ENCODE assay signal across 1 cellular context in the genomic region with DNA sequence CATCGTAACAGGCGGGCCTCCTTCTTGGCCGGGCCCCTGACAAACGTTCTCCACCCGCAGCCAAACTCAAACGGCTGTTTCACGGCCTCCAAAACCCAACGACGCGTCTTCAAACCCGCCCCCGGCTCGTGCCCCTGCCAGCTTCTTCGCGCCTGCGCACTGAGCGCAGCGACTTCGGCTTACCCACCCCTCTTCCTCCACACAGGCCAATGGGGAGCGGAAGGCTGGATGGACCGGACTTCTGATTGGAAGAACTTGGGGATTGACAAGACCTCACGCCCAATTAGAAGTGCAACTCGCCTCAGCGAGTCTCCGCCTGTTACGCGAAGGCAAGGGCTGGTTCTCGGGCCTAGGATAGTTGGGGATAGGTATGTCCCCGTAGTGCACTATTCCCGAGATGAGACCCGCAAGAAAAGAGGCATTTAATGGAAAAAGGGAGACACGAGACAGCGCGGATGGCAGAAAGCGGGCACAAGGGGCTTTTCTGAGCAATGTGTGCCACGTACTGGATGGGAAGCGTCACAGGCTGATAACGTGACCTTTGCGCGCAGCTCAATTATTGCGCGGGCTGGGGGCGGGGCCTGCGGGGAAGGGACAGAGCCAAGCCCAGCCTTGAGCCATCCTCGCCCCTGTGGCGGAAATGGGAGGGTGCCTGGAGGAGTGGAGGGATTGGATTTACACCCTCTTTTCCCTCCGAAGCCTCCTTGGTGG.
A peak's percentile ranks its signal among the peaks of the same experiment; 100 is the strongest.
TF ChIP-seq lines count a peak whose summit lies in the region.

A gene (minus strand): TSS at position 111 of the 711 bp plus-strand sequence. CDS start 108 bp downstream, at position 3.

TF ChIP-seq in WTC11, 78 proteins besides CTCF, POLR2A, EP300 and RAD21 (continued from another document and continues in another):
- TF ChIP-seq, protein P1, sequence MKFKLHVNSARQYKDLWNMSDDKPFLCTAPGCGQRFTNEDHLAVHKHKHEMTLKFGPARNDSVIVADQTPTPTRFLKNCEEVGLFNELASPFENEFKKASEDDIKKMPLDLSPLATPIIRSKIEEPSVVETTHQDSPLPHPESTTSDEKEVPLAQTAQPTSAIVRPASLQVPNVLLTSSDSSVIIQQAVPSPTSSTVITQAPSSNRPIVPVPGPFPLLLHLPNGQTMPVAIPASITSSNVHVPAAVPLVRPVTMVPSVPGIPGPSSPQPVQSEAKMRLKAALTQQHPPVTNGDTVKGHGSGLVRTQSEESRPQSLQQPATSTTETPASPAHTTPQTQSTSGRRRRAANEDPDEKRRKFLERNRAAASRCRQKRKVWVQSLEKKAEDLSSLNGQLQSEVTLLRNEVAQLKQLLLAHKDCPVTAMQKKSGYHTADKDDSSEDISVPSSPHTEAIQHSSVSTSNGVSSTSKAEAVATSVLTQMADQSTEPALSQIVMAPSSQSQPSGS (CRISPR knock-in tag; IDR thresholded peaks at IDR 0.05; ENCODE audit: borderline replicate concordance, low read depth) = no peak
- no peak for TF ChIP-seq CBFB (CRISPR knock-in tag; IDR thresholded peaks at IDR 0.05; ENCODE audit: low read depth)
- no peak for TF ChIP-seq NR1H2 (CRISPR knock-in tag; IDR thresholded peaks at IDR 0.05)
- TF ChIP-seq TEAD1 (CRISPR knock-in tag; IDR thresholded peaks at IDR 0.05) = peak; percentile 34; the same call in 1 of the 2 replicates
- no peak for TF ChIP-seq MYBL2 (CRISPR knock-in tag; IDR thresholded peaks at IDR 0.05)
- peak; percentile 87 for TF ChIP-seq SP1 (CRISPR knock-in tag; conservative IDR thresholded peaks at IDR 0.05)
- peak; percentile 76; the same call in 1 of the 2 replicates for TF ChIP-seq FOXK1 (CRISPR knock-in tag; IDR thresholded peaks at IDR 0.05)
- TF ChIP-seq SMAD4 (CRISPR knock-in tag; IDR thresholded peaks at IDR 0.05) = no peak
- TF ChIP-seq, protein P2, sequence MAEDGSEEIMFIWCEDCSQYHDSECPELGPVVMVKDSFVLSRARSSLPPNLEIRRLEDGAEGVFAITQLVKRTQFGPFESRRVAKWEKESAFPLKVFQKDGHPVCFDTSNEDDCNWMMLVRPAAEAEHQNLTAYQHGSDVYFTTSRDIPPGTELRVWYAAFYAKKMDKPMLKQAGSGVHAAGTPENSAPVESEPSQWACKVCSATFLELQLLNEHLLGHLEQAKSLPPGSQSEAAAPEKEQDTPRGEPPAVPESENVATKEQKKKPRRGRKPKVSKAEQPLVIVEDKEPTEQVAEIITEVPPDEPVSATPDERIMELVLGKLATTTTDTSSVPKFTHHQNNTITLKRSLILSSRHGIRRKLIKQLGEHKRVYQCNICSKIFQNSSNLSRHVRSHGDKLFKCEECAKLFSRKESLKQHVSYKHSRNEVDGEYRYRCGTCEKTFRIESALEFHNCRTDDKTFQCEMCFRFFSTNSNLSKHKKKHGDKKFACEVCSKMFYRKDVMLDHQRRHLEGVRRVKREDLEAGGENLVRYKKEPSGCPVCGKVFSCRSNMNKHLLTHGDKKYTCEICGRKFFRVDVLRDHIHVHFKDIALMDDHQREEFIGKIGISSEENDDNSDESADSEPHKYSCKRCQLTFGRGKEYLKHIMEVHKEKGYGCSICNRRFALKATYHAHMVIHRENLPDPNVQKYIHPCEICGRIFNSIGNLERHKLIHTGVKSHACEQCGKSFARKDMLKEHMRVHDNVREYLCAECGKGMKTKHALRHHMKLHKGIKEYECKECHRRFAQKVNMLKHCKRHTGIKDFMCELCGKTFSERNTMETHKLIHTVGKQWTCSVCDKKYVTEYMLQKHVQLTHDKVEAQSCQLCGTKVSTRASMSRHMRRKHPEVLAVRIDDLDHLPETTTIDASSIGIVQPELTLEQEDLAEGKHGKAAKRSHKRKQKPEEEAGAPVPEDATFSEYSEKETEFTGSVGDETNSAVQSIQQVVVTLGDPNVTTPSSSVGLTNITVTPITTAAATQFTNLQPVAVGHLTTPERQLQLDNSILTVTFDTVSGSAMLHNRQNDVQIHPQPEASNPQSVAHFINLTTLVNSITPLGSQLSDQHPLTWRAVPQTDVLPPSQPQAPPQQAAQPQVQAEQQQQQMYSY (CRISPR knock-in tag; IDR thresholded peaks at IDR 0.05) = no peak
- TF ChIP-seq OVOL2 (CRISPR knock-in tag; IDR thresholded peaks at IDR 0.05; ENCODE audit: borderline replicate concordance) = no peak
- peak; percentile 55; the same call in 1 of the 2 replicates for TF ChIP-seq ETV6 (CRISPR knock-in tag; IDR thresholded peaks at IDR 0.05)
- TF ChIP-seq SMAD3 (CRISPR knock-in tag; IDR thresholded peaks at IDR 0.05; ENCODE audit: borderline replicate concordance) = peak; percentile 77; the same call in 1 of the 2 replicates
- TF ChIP-seq EMX1 (CRISPR knock-in tag; IDR thresholded peaks at IDR 0.05) = no peak
- TF ChIP-seq, protein P3, sequence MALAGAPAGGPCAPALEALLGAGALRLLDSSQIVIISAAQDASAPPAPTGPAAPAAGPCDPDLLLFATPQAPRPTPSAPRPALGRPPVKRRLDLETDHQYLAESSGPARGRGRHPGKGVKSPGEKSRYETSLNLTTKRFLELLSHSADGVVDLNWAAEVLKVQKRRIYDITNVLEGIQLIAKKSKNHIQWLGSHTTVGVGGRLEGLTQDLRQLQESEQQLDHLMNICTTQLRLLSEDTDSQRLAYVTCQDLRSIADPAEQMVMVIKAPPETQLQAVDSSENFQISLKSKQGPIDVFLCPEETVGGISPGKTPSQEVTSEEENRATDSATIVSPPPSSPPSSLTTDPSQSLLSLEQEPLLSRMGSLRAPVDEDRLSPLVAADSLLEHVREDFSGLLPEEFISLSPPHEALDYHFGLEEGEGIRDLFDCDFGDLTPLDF (CRISPR knock-in tag; IDR thresholded peaks at IDR 0.05) = no peak
- no peak for TF ChIP-seq IRF2 (CRISPR knock-in tag; IDR thresholded peaks at IDR 0.05; ENCODE audit: borderline replicate concordance, low read depth)
- TF ChIP-seq, protein P4, sequence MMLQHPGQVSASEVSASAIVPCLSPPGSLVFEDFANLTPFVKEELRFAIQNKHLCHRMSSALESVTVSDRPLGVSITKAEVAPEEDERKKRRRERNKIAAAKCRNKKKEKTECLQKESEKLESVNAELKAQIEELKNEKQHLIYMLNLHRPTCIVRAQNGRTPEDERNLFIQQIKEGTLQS (CRISPR knock-in tag; conservative IDR thresholded peaks at IDR 0.05) = no peak
- TF ChIP-seq ZNF232 (CRISPR knock-in tag; IDR thresholded peaks at IDR 0.05) = no peak
- TF ChIP-seq JAZF1 (CRISPR knock-in tag; IDR thresholded peaks at IDR 0.05) = no peak
- TF ChIP-seq RORB (CRISPR knock-in tag; IDR thresholded peaks at IDR 0.05) = no peak
- TF ChIP-seq, protein P5, sequence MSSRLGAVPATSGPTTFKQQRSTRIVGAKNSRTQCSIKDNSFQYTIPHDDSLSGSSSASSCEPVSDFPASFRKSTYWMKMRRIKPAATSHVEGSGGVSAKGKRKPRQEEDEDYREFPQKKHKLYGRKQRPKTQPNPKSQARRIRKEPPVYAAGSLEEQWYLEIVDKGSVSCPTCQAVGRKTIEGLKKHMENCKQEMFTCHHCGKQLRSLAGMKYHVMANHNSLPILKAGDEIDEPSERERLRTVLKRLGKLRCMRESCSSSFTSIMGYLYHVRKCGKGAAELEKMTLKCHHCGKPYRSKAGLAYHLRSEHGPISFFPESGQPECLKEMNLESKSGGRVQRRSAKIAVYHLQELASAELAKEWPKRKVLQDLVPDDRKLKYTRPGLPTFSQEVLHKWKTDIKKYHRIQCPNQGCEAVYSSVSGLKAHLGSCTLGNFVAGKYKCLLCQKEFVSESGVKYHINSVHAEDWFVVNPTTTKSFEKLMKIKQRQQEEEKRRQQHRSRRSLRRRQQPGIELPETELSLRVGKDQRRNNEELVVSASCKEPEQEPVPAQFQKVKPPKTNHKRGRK (CRISPR knock-in tag; IDR thresholded peaks at IDR 0.05; ENCODE audit: borderline replicate concordance) = no peak
- TF ChIP-seq, protein P6, sequence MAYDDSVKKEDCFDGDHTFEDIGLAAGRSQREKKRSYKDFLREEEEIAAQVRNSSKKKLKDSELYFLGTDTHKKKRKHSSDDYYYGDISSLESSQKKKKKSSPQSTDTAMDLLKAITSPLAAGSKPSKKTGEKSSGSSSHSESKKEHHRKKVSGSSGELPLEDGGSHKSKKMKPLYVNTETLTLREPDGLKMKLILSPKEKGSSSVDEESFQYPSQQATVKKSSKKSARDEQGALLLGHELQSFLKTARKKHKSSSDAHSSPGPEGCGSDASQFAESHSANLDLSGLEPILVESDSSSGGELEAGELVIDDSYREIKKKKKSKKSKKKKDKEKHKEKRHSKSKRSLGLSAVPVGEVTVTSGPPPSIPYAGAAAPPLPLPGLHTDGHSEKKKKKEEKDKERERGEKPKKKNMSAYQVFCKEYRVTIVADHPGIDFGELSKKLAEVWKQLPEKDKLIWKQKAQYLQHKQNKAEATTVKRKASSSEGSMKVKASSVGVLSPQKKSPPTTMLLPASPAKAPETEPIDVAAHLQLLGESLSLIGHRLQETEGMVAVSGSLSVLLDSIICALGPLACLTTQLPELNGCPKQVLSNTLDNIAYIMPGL (CRISPR knock-in tag; IDR thresholded peaks at IDR 0.05) = no peak; the same call in 1 of the 2 replicates
- no peak for TF ChIP-seq MXD4 (CRISPR knock-in tag; IDR thresholded peaks at IDR 0.05; ENCODE audit: borderline replicate concordance)
- TF ChIP-seq, protein P7, sequence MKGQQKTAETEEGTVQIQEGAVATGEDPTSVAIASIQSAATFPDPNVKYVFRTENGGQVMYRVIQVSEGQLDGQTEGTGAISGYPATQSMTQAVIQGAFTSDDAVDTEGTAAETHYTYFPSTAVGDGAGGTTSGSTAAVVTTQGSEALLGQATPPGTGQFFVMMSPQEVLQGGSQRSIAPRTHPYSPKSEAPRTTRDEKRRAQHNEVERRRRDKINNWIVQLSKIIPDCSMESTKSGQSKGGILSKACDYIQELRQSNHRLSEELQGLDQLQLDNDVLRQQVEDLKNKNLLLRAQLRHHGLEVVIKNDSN (CRISPR knock-in tag; IDR thresholded peaks at IDR 0.05) = peak; percentile 73
- TF ChIP-seq GABPB1 (CRISPR knock-in tag; IDR thresholded peaks at IDR 0.05) = peak; percentile 86
- TF ChIP-seq ATF1 (CRISPR knock-in tag; IDR thresholded peaks at IDR 0.05) = no peak
- TF ChIP-seq ESRRA (CRISPR knock-in tag; IDR thresholded peaks at IDR 0.05; ENCODE audit: borderline replicate concordance) = no peak
- TF ChIP-seq TCF7 (CRISPR knock-in tag; IDR thresholded peaks at IDR 0.05; ENCODE audit: low read depth) = no peak
- TF ChIP-seq, protein P8, sequence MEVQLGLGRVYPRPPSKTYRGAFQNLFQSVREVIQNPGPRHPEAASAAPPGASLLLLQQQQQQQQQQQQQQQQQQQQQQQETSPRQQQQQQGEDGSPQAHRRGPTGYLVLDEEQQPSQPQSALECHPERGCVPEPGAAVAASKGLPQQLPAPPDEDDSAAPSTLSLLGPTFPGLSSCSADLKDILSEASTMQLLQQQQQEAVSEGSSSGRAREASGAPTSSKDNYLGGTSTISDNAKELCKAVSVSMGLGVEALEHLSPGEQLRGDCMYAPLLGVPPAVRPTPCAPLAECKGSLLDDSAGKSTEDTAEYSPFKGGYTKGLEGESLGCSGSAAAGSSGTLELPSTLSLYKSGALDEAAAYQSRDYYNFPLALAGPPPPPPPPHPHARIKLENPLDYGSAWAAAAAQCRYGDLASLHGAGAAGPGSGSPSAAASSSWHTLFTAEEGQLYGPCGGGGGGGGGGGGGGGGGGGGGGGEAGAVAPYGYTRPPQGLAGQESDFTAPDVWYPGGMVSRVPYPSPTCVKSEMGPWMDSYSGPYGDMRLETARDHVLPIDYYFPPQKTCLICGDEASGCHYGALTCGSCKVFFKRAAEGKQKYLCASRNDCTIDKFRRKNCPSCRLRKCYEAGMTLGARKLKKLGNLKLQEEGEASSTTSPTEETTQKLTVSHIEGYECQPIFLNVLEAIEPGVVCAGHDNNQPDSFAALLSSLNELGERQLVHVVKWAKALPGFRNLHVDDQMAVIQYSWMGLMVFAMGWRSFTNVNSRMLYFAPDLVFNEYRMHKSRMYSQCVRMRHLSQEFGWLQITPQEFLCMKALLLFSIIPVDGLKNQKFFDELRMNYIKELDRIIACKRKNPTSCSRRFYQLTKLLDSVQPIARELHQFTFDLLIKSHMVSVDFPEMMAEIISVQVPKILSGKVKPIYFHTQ (CRISPR knock-in tag; IDR thresholded peaks at IDR 0.05) = no peak
- no peak for TF ChIP-seq FOXJ3 (CRISPR knock-in tag; IDR thresholded peaks at IDR 0.05; ENCODE audit: borderline replicate concordance)
- TF ChIP-seq NFE2L1 (CRISPR knock-in tag; IDR thresholded peaks at IDR 0.05) = no peak
- no peak for TF ChIP-seq SOX15 (CRISPR knock-in tag; IDR thresholded peaks at IDR 0.05)
- TF ChIP-seq HMGA2 (CRISPR knock-in tag; IDR thresholded peaks at IDR 0.05) = no peak
- no peak for TF ChIP-seq ZNF396 (CRISPR knock-in tag; IDR thresholded peaks at IDR 0.05; ENCODE audit: borderline replicate concordance)
- no peak for TF ChIP-seq NR2C2 (CRISPR knock-in tag; IDR thresholded peaks at IDR 0.05)
- no peak for TF ChIP-seq GTF2I (CRISPR knock-in tag; conservative IDR thresholded peaks at IDR 0.05)
- TF ChIP-seq, protein P9, sequence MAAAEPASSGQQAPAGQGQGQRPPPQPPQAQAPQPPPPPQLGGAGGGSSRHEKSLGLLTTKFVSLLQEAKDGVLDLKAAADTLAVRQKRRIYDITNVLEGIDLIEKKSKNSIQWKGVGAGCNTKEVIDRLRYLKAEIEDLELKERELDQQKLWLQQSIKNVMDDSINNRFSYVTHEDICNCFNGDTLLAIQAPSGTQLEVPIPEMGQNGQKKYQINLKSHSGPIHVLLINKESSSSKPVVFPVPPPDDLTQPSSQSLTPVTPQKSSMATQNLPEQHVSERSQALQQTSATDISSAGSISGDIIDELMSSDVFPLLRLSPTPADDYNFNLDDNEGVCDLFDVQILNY (CRISPR knock-in tag; IDR thresholded peaks at IDR 0.05) = no peak
- no peak for TF ChIP-seq ZNF416 (CRISPR knock-in tag; IDR thresholded peaks at IDR 0.05)
- TF ChIP-seq, protein P10, sequence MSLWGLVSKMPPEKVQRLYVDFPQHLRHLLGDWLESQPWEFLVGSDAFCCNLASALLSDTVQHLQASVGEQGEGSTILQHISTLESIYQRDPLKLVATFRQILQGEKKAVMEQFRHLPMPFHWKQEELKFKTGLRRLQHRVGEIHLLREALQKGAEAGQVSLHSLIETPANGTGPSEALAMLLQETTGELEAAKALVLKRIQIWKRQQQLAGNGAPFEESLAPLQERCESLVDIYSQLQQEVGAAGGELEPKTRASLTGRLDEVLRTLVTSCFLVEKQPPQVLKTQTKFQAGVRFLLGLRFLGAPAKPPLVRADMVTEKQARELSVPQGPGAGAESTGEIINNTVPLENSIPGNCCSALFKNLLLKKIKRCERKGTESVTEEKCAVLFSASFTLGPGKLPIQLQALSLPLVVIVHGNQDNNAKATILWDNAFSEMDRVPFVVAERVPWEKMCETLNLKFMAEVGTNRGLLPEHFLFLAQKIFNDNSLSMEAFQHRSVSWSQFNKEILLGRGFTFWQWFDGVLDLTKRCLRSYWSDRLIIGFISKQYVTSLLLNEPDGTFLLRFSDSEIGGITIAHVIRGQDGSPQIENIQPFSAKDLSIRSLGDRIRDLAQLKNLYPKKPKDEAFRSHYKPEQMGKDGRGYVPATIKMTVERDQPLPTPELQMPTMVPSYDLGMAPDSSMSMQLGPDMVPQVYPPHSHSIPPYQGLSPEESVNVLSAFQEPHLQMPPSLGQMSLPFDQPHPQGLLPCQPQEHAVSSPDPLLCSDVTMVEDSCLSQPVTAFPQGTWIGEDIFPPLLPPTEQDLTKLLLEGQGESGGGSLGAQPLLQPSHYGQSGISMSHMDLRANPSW (CRISPR knock-in tag; conservative IDR thresholded peaks at IDR 0.05; ENCODE audit: low read depth) = no peak
